Comparison of ENCODE assay signal across 26 cellular contexts in the genomic region with DNA sequence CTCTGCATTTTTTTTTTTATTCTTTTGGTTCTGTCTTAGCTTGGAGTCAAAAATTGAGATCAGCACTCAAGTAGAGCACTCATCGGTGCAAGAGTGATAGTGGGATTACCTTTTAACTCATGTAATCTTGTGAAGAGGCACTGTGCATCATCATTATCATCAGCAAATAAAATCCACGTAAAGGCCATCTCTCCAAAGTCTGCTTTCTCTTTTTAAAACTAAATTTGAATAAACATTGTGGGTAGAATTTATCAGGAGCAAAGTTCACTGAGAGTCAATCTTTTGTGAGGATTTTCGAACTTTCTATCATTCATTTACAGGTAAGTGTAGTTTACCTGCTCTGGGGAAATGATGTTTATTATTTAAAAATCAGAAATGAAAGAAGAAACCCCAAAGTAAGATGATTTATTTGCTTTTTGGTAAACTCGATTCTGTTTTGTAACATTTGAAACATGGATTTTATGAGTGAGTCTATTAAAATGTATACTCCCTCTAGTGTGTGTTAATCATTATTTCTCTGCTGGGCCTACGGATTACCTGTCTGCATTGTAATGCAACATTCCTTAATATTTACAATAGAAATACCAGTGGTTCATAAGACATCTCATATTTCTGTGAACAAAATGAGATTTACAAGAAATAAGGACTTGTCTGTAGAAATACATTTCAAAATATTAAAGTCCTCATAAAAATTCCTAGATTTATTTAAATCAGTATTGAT.
"Had no signal": no experiment of that assay in that cellular context is flagged by ENCODE, and none has a peak within 500 bp of the region (broad histone marks: within the 10 kb centered on the region; RNA-seq: fewer than 3 reads in every experiment).

No MANE protein-coding gene starts in this region.

- H3K36me3 ChIP-seq: adrenal gland, heart right ventricle, neutrophil, sigmoid colon, thoracic aorta had no signal

- ATAC-seq: activated CD4-positive, alpha-beta T cell treated with anti-CD3 and anti-CD28 coated beads for 36 hours; activated CD8-positive, alpha-beta T cell treated with anti-CD3 and anti-CD28 coated beads, Interleukin-2, amount 10 ng/mL, durations not matched to agents 7 days and 5 days; activated T-cell treated with anti-CD3 and anti-CD28 coated beads, Interleukin-2, amount 50 U/mL, for 72 hours; esophagus mucosa; heart right ventricle; left ventricle myocardium superior; stimulated activated effector memory CD8-positive, alpha-beta T cell treated with anti-CD3 and anti-CD28 coated beads, Interleukin-12 subunit alpha, Interleukin-12 subunit beta, amount 100 ng/mL, for 72 hours had no signal

- H3K27ac ChIP-seq: adrenal gland, heart right ventricle, neutrophil, sigmoid colon, thoracic aorta had no signal

- H3K4me1 ChIP-seq: sigmoid colon had no signal

- H3K9me3 ChIP-seq: adrenal gland, heart right ventricle, neutrophil, sigmoid colon, thoracic aorta had no signal

- H3K4me1 Mint-ChIP-seq: activated CD4-positive, alpha-beta T cell treated with anti-CD3 and anti-CD28 coated beads for 36 hours; activated naive CD8-positive, alpha-beta T cell treated with anti-CD3 and anti-CD28 coated beads for 36 hours; nephron progenitor cell; stimulated activated effector memory CD8-positive, alpha-beta T cell treated with anti-CD3 and anti-CD28 coated beads, Interleukin-12 subunit alpha, Interleukin-12 subunit beta, amount 100 ng/mL, for 72 hours had no signal

- H3K27ac Mint-ChIP-seq: activated CD4-positive, alpha-beta T cell treated with anti-CD3 and anti-CD28 coated beads for 36 hours; activated CD8-positive, alpha-beta T cell treated with anti-CD3 and anti-CD28 coated beads, Interleukin-2, amount 10 ng/mL, durations not matched to agents 7 days and 5 days; activated naive CD8-positive, alpha-beta T cell treated with anti-CD3 and anti-CD28 coated beads for 36 hours; activated T-cell treated with anti-CD3 and anti-CD28 coated beads, Interleukin-2, amount 50 U/mL, for 72 hours; brain; nephron progenitor cell; stimulated activated effector memory CD8-positive, alpha-beta T cell treated with anti-CD3 and anti-CD28 coated beads, Interleukin-12 subunit alpha, Interleukin-12 subunit beta, amount 100 ng/mL, for 72 hours; stimulated activated naive CD8-positive, alpha-beta T cell treated with anti-CD3 and anti-CD28 coated beads, Interleukin-15, Interleukin-2, amounts not matched to agents 100 ng/mL and 50 ng/mL, for 24 hours had no signal

- H3K4me3 ChIP-seq: adrenal gland, heart right ventricle, sigmoid colon, thoracic aorta had no signal

- H3K4me3 Mint-ChIP-seq: activated CD4-positive, alpha-beta T cell treated with anti-CD3 and anti-CD28 coated beads for 36 hours; activated CD8-positive, alpha-beta T cell treated with anti-CD3 and anti-CD28 coated beads, Interleukin-2, amount 10 ng/mL, durations not matched to agents 7 days and 5 days; activated naive CD8-positive, alpha-beta T cell treated with anti-CD3 and anti-CD28 coated beads for 36 hours; activated T-cell treated with anti-CD3 and anti-CD28 coated beads, Interleukin-2, amount 50 U/mL, for 72 hours; brain; nephron progenitor cell; stimulated activated effector memory CD8-positive, alpha-beta T cell treated with anti-CD3 and anti-CD28 coated beads, Interleukin-12 subunit alpha, Interleukin-12 subunit beta, amount 100 ng/mL, for 72 hours; stimulated activated naive CD8-positive, alpha-beta T cell treated with anti-CD3 and anti-CD28 coated beads, Interleukin-15, Interleukin-2, amounts not matched to agents 100 ng/mL and 50 ng/mL, for 24 hours had no signal

- H3K27me3 Mint-ChIP-seq: activated CD4-positive, alpha-beta T cell treated with anti-CD3 and anti-CD28 coated beads for 36 hours; activated naive CD8-positive, alpha-beta T cell treated with anti-CD3 and anti-CD28 coated beads for 36 hours; brain; stimulated activated naive CD8-positive, alpha-beta T cell treated with anti-CD3 and anti-CD28 coated beads, Interleukin-15, Interleukin-2, amounts not matched to agents 100 ng/mL and 50 ng/mL, for 24 hours had no signal

- DNase-seq: activated CD4-positive, alpha-beta T cell treated with anti-CD3 and anti-CD28 coated beads for 36 hours; activated CD4-positive, CD25-positive, alpha-beta regulatory T cell; activated CD8-positive, alpha-beta T cell treated with anti-CD3 and anti-CD28 coated beads, Interleukin-2, amount 10 ng/mL, durations not matched to agents 7 days and 5 days; activated naive CD4-positive, alpha-beta T cell treated with Interleukin-2 at 50 U/mL for 16 hours; activated naive CD8-positive, alpha-beta T cell treated with anti-CD3 and anti-CD28 coated beads for 36 hours; activated T-cell treated with anti-CD3 and anti-CD28 coated beads for 4 hours; activated T-cell treated with anti-CD3 and anti-CD28 coated beads, Interleukin-2, amount 50 U/mL, for 72 hours; adrenal gland; aorta; caudate nucleus; cortex of kidney; foreskin fibroblast; heart right ventricle; left ventricle myocardium superior; mammary epithelial cell; nephron progenitor cell; sigmoid colon; small intestine; stimulated activated CD4-positive, alpha-beta T cell treated with anti-CD3 and anti-CD28 coated beads, Interleukin-4, amount 100 ng/mL, for 24 hours; trophoblast cell had no signal

- H3K27me3 ChIP-seq: adrenal gland, heart right ventricle, neutrophil, sigmoid colon had no signal

- H3K36me3 Mint-ChIP-seq: activated naive CD8-positive, alpha-beta T cell treated with anti-CD3 and anti-CD28 coated beads for 36 hours; brain; stimulated activated effector memory CD8-positive, alpha-beta T cell treated with anti-CD3 and anti-CD28 coated beads, Interleukin-12 subunit alpha, Interleukin-12 subunit beta, amount 100 ng/mL, for 72 hours had no signal

- H3K9me3 Mint-ChIP-seq: brain, nephron progenitor cell had no signal
